1 cellular context compared by ENCODE assay signal in genomic region chr18:55419939-55420664, GRCh38.
TF ChIP-seq lines count a peak whose summit lies in the region.

No MANE protein-coding gene starts in this region.

TF ChIP-seq in WTC11, 78 proteins besides CTCF, POLR2A, EP300 and RAD21 (continued from another document):
- TF ChIP-seq ETV6 (CRISPR knock-in tag; IDR thresholded peaks at IDR 0.05) (no peak), GTF2I (CRISPR knock-in tag; conservative IDR thresholded peaks at IDR 0.05) (no peak), ATF6 (CRISPR knock-in tag; IDR thresholded peaks at IDR 0.05) (no peak), E2F1 (CRISPR knock-in tag; IDR thresholded peaks at IDR 0.05) (no peak)
- TF ChIP-seq, protein P1, sequence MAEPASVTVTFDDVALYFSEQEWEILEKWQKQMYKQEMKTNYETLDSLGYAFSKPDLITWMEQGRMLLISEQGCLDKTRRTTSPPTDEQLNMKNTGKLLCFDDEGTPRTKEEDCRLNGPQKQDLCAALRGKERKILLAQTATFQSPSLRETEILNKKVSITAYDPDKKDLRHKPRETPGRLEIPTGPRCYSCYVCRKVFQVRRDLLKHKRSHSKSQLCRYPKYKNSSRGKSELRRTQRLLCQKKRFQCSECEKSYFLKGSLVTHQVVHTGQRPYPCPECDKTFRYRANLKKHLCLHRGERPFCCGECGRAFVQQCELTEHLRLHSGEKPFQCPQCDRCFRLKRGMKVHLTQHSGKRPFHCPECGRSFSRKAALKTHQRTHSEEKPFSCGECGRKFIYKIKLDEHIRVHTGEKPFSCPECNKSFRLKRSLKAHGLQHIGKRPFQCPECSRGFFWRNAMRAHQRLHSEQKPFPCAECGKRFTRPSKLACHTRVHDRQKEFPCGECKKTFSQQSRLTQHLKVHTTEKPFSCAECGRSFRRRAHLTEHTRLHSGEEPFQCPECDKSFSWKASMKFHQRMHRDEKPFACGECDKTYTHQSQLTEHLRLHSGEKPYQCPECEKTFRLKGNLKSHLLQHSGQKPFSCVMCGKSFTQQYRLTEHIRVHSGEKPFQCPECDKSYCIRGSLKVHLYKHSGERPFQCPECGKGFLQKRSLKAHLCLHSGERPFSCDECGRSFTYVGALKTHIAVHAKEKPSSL (CRISPR knock-in tag; conservative IDR thresholded peaks at IDR 0.05): no peak
